In genomic region chr2:151409601-151410484, GRCh38 we compare ENCODE assay signal across 1 cellular context.
TF ChIP-seq lines count a peak whose summit lies in the region.

Gene RIF1 (plus strand): TSS chr2:151409902. CDS start chr2:151410424, 522 bp downstream.

TF ChIP-seq in GM12878, 131 proteins besides CTCF, POLR2A, EP300 and RAD21 (continued from another document and continues in another):
- 0 out of 2 replicates have a peak, but pooled peaks have one; percentile 49 for TF ChIP-seq ELK1 (IDR thresholded peaks at IDR 0.05; ENCODE audit: low read depth, low read length)
- TF ChIP-seq CBX3 (IDR thresholded peaks at IDR 0.05; ENCODE audit: borderline replicate concordance, low read depth): no peak
- no peak for TF ChIP-seq FOXM1 (IDR thresholded peaks at IDR 0.05; ENCODE audit: low read depth, low read length)
- TF ChIP-seq ESRRA (IDR thresholded peaks at IDR 0.05; ENCODE audit: low read length): no peak
- peak; percentile 94 for TF ChIP-seq POLR2AphosphoS2 (IDR thresholded peaks at IDR 0.05; ENCODE audit: low read depth, low read length)
- no peak for TF ChIP-seq BCLAF1 (IDR thresholded peaks at IDR 0.05)
- peak; percentile 98 for TF ChIP-seq E2F8 (IDR thresholded peaks at IDR 0.05; ENCODE audit: low read depth, partially characterized antibody)
- TF ChIP-seq ATF7 (IDR thresholded peaks at IDR 0.05; ENCODE audit: low read depth): no peak
- TF ChIP-seq ZNF384 (IDR thresholded peaks at IDR 0.05; ENCODE audit: borderline replicate concordance, low read depth, low read length): no peak
- TF ChIP-seq, protein P1, sequence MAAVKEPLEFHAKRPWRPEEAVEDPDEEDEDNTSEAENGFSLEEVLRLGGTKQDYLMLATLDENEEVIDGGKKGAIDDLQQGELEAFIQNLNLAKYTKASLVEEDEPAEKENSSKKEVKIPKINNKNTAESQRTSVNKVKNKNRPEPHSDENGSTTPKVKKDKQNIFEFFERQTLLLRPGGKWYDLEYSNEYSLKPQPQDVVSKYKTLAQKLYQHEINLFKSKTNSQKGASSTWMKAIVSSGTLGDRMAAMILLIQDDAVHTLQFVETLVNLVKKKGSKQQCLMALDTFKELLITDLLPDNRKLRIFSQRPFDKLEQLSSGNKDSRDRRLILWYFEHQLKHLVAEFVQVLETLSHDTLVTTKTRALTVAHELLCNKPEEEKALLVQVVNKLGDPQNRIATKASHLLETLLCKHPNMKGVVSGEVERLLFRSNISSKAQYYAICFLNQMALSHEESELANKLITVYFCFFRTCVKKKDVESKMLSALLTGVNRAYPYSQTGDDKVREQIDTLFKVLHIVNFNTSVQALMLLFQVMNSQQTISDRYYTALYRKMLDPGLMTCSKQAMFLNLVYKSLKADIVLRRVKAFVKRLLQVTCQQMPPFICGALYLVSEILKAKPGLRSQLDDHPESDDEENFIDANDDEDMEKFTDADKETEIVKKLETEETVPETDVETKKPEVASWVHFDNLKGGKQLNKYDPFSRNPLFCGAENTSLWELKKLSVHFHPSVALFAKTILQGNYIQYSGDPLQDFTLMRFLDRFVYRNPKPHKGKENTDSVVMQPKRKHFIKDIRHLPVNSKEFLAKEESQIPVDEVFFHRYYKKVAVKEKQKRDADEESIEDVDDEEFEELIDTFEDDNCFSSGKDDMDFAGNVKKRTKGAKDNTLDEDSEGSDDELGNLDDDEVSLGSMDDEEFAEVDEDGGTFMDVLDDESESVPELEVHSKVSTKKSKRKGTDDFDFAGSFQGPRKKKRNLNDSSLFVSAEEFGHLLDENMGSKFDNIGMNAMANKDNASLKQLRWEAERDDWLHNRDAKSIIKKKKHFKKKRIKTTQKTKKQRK (IDR thresholded peaks at IDR 0.05; ENCODE audit: low read depth, low read length): no peak
- TF ChIP-seq SMARCA5 (IDR thresholded peaks at IDR 0.05): peak; percentile 90
- no peak for TF ChIP-seq CEBPB (IDR thresholded peaks at IDR 0.05; ENCODE audit: borderline replicate concordance in 1 of 2, low read depth in 2 of 2, low read length in 2 of 2)
- TF ChIP-seq HCFC1 (IDR thresholded peaks at IDR 0.05; ENCODE audit: low read length): peak; percentile 76
- no peak for TF ChIP-seq PAX8 (IDR thresholded peaks at IDR 0.05)
- no peak for TF ChIP-seq ZNF207 (IDR thresholded peaks at IDR 0.05; ENCODE audit: borderline replicate concordance)
- TF ChIP-seq RCOR1 (conservative IDR thresholded peaks at IDR 0.05; ENCODE audit: low read depth, low read length): peak; percentile 60; the same call in 1 of the 2 replicates
- peak; percentile 49; the same call in 1 of the 2 replicates for TF ChIP-seq IRF4 (IDR thresholded peaks at IDR 0.05; ENCODE audit: low read depth, low read length)
- 0 out of 2 replicates have a peak, but pooled peaks have one; percentile 26 for TF ChIP-seq NRF1 (conservative IDR thresholded peaks at IDR 0.05; ENCODE audit: low read depth, low read length)
- TF ChIP-seq CHD4 (IDR thresholded peaks at IDR 0.05): no peak
- TF ChIP-seq ATF2 (IDR thresholded peaks at IDR 0.05; ENCODE audit: low read length): no peak
- TF ChIP-seq HDAC2 (IDR thresholded peaks at IDR 0.05): no peak
- no peak for TF ChIP-seq FOS (IDR thresholded peaks at IDR 0.05; ENCODE audit: borderline replicate concordance, extremely low read depth, insufficient read length)
- peak; percentile 40; the same call in 1 of the 2 replicates for TF ChIP-seq MTA2 (IDR thresholded peaks at IDR 0.05; ENCODE audit: low read depth)
- no peak for TF ChIP-seq SREBF2 (IDR thresholded peaks at IDR 0.05; ENCODE audit: low read length)
- TF ChIP-seq CHD1 (IDR thresholded peaks at IDR 0.05; ENCODE audit: low read depth, low read length): no peak; the same call in 1 of the 2 replicates
- peak; percentile 88 for TF ChIP-seq FOXK2 (IDR thresholded peaks at IDR 0.05)
- peak; percentile 100 for TF ChIP-seq MLLT1 (IDR thresholded peaks at IDR 0.05)
- no peak for TF ChIP-seq ZNF24 (IDR thresholded peaks at IDR 0.05)
- 0 out of 2 replicates have a peak, but pooled peaks have one; percentile 46 for TF ChIP-seq ZNF217 (IDR thresholded peaks at IDR 0.05)
- TF ChIP-seq RUNX3 (IDR thresholded peaks at IDR 0.05; ENCODE audit: low read length): peak; percentile 54
- TF ChIP-seq MEF2A (IDR thresholded peaks at IDR 0.05; ENCODE audit: insufficient read depth, low read depth, low read length): no peak
- TF ChIP-seq E2F4 (IDR thresholded peaks at IDR 0.05; ENCODE audit: low read depth, low read length): peak; percentile 70
- no peak for TF ChIP-seq ETV6 (conservative IDR thresholded peaks at IDR 0.05 in 1 of 2, IDR thresholded peaks at IDR 0.05 in 1 of 2; ENCODE audit: borderline replicate concordance in 1 of 2, low read depth in 1 of 2)
- peak; percentile 39; the same call in 1 of the 2 replicates for TF ChIP-seq BACH1 (IDR thresholded peaks at IDR 0.05; ENCODE audit: borderline replicate concordance)
- TF ChIP-seq, protein P2, sequence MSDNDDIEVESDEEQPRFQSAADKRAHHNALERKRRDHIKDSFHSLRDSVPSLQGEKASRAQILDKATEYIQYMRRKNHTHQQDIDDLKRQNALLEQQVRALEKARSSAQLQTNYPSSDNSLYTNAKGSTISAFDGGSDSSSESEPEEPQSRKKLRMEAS (IDR thresholded peaks at IDR 0.05; ENCODE audit: low read depth, low read length): peak; percentile 88
- peak; percentile 47 for TF ChIP-seq LARP7 (IDR thresholded peaks at IDR 0.05)
- no peak for TF ChIP-seq JUNB (IDR thresholded peaks at IDR 0.05)
- TF ChIP-seq, protein P3, sequence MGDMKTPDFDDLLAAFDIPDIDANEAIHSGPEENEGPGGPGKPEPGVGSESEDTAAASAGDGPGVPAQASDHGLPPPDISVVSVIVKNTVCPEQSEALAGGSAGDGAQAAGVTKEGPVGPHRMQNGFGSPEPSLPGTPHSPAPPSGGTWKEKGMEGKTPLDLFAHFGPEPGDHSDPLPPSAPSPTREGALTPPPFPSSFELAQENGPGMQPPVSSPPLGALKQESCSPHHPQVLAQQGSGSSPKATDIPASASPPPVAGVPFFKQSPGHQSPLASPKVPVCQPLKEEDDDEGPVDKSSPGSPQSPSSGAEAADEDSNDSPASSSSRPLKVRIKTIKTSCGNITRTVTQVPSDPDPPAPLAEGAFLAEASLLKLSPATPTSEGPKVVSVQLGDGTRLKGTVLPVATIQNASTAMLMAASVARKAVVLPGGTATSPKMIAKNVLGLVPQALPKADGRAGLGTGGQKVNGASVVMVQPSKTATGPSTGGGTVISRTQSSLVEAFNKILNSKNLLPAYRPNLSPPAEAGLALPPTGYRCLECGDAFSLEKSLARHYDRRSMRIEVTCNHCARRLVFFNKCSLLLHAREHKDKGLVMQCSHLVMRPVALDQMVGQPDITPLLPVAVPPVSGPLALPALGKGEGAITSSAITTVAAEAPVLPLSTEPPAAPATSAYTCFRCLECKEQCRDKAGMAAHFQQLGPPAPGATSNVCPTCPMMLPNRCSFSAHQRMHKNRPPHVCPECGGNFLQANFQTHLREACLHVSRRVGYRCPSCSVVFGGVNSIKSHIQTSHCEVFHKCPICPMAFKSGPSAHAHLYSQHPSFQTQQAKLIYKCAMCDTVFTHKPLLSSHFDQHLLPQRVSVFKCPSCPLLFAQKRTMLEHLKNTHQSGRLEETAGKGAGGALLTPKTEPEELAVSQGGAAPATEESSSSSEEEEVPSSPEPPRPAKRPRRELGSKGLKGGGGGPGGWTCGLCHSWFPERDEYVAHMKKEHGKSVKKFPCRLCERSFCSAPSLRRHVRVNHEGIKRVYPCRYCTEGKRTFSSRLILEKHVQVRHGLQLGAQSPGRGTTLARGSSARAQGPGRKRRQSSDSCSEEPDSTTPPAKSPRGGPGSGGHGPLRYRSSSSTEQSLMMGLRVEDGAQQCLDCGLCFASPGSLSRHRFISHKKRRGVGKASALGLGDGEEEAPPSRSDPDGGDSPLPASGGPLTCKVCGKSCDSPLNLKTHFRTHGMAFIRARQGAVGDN (IDR thresholded peaks at IDR 0.05): no peak
- TF ChIP-seq ZNF274 (IDR thresholded peaks at IDR 0.05; ENCODE audit: insufficient read depth, insufficient read length): no peak
- TF ChIP-seq USF1 (IDR thresholded peaks at IDR 0.05; ENCODE audit: borderline replicate concordance, extremely low read length, insufficient read depth, low read depth, low read length): no peak
